In genomic region chr5:176855598-176855997, GRCh38 we compare ENCODE assay signal across 37 cellular contexts. TPM values are rescaled to one million over a fixed set of nuclear protein-coding genes. Genes with fewer than 3 reads are reported as not detected.
"Had no signal": no experiment of that assay in that cellular context is flagged by ENCODE, and none has a peak within 500 bp of the region (broad histone marks: within the 10 kb centered on the region; RNA-seq: fewer than 3 reads in every experiment).

No MANE protein-coding gene starts in this region.

- H3K9me3 ChIP-seq: MG63 had no signal

- H3K4me2 ChIP-seq: KMS-11 had no signal

- H3K9ac ChIP-seq: KMS-11 had no signal

- H3K27ac ChIP-seq: KMS-11 had no signal

- H3K36me3 ChIP-seq: MG63 had no signal

- DNase-seq: Karpas-422, Kasumi-1, KG1, MG63, MM.1S, MV-4-11, NCI-H1048, NCI-H1092, NCI-H1092 treated with DMSO at 0.1 percent for 48 hours, NCI-H1105, NCI-H1105 treated with DMSO at 0.1 percent for 48 hours, NCI-H1417, NCI-H1417 treated with DMSO at 0.1 percent for 48 hours, NCI-H1436, NCI-H1436 treated with DMSO at 0.1 percent for 48 hours, NCI-H146, NCI-H1694, NCI-H1694 treated with DMSO at 0.1 percent for 48 hours, NCI-H187, NCI-H187 treated with DMSO at 0.1 percent for 48 hours, NCI-H1930, NCI-H2029, NCI-H2029 treated with DMSO at 0.1 percent for 48 hours, NCI-H2081, NCI-H2081 treated with DMSO at 0.1 percent for 48 hours, NCI-H2107, NCI-H2171, NCI-H2171 treated with DMSO at 0.1 percent for 48 hours, NCI-H2227 treated with DMSO at 0.1 percent for 48 hours, NCI-H345, NCI-H446, NCI-H446 treated with DMSO at 0.1 percent for 48 hours had no signal

- H3K4me3 ChIP-seq: MG63 had no signal

RNA-seq across cellular contexts. Expression of gene HK3, which starts 43.5 kb away (rescaled TPM):
- total RNA-seq: LHCN-M2, M059J, MCF 10A, NCI-H460 had no signal

RNA-seq across cellular contexts. Expression of gene UNC5A, which starts 45.2 kb away (rescaled TPM):
- total RNA-seq: NCI-H460 had no signal
